In the genomic region with DNA sequence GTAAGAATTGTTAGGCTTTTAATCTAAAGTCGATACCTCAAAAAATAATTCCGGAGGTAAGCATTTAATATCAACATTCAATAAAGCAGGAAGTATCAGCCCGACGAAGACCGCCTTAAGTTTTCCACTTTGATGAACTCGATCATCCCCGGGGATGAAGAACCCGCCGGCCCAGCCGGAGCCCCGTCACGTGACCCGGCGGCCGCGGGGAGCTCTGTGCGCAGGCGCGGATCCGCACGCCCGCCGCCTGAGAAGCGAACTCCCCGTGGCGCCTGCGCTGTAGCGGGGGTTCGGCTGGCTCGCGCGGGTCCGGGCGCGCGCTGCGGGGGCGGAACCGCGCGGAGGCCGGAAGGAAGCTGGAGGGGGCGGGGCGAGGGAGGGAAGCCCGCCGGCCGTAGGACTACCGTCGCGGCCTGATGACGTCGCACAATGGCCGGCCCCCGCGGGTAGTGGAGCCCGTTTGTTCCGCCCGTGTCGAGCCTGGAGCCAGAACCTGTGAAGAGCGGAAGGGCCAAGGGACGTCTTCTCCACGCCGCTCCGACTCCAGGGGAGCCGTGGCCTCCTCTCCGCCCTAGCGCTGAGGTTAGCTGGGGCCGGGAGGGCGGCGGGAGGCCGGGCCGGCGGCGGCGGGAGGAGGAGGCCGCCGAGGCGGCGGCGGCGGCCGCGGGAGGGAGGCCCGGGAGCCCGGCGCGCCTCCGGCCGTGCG, we compare ENCODE assay signal across 8 cellular contexts. TPM values are rescaled to one million over a fixed set of nuclear protein-coding genes. Genes with fewer than 3 reads are reported as not detected.
DNase-seq lines count a peak whose midpoint lies in the region; ATAC-seq and TF ChIP-seq lines count a peak whose summit lies in the region.

A gene (plus strand): TSS at position 419 of the 706 bp plus-strand sequence. CDS start 6,721 bp downstream, outside the sequence.

- no peaks in the 10 kb centered on the region for H3K27me3 ChIP-seq in CD4-positive, alpha-beta T cell (ENCODE audit: control insufficient read depth, insufficient read depth, low read length)

- peak within 1 kb of the TSS; percentile 88 for H3K4me3 Mint-ChIP-seq in CD4-positive, alpha-beta T cell

- POLR2A ChIA-PET in CD4-positive, alpha-beta T cell (lab: Charles Lee): interaction anchor here (0.6 to 2.4 kb wide), 28 partner anchors 12 to 804 kb away, joined by 3 to 38 read pairs (median 4); a partner anchor contains a TSS

- H3K36me3 Mint-ChIP-seq in CD4-positive, alpha-beta T cell (ENCODE audit: low read depth): peaks cover 29% of the 10 kb centered on the region

- DNase-seq in CD4-positive, alpha-beta T cell: peak; percentile 93 to 99 (median 98)
- peak; percentile 96 for DNase-seq in HT-29 (ENCODE audit: low spot score)
- peak; percentile 90 for DNase-seq in NK-92 treated with Interleukin-12 subunit alpha and Interleukin-12 subunit beta, amount 100 ng/mL, for 24 hours (lab: John Stamatoyannopoulos, UW)
- peak; percentile 99 for DNase-seq in activated CD8-positive, alpha-beta memory T cell treated with anti-CD3 and anti-CD28 coated beads for 24 hours
- DNase-seq in effector CD8-positive, alpha-beta T cell (lab: John Stamatoyannopoulos, UW): peak; percentile 96
- DNase-seq in lung microvascular endothelial cell (ENCODE audit: low read depth in 2 of 2): peak; percentile 97 to 98
- DNase-seq in stimulated activated CD4-positive, alpha-beta T cell treated with anti-CD3 and anti-CD28 coated beads, TNF-alpha, amount 100 ng/mL, for 4 hours (ENCODE audit: low read depth in 3 of 3): peak; percentile 97

- intact Hi-C loops in CD4-positive, alpha-beta T cell (cut with DNase I, micrococcal nuclease): loop anchor here (1.0 to 10.0 kb wide), 8 partner anchors 93 to 805 kb away; a partner anchor contains a TSS

- H3K9me3 ChIP-seq in CD4-positive, alpha-beta T cell (ENCODE audit: control insufficient read depth, low read length): no peaks in the 10 kb centered on the region

- peak; percentile 93 for ATAC-seq in CD4-positive, alpha-beta T cell (ENCODE audit: poor library complexity)
- peak; percentile 38 for ATAC-seq in GM19468 (IDR thresholded peaks at IDR 0.05; ENCODE audit: extremely low read depth, unreplicated experiment)

- H3K27ac ChIP-seq in CD4-positive, alpha-beta T cell (ENCODE audit: low read depth, low read length): peak within 1 kb of the TSS; percentile 78

- no peaks in the 10 kb centered on the region for H3K9me3 Mint-ChIP-seq in CD4-positive, alpha-beta T cell

- H3K4me1 Mint-ChIP-seq in CD4-positive, alpha-beta T cell (ENCODE audit: low read depth): peaks cover 33% of the 10 kb centered on the region

- peak within 1 kb of the TSS; percentile 87 for H3K27ac Mint-ChIP-seq in CD4-positive, alpha-beta T cell

- CTCF ChIA-PET in CD4-positive, alpha-beta T cell (lab: Charles Lee): interaction anchor here (0.6 to 1.8 kb wide), 3 partner anchors 115 to 287 kb away, joined by 3 to 7 read pairs (median 5); a partner anchor contains a TSS

- H3K27me3 Mint-ChIP-seq in CD4-positive, alpha-beta T cell: no peaks in the 10 kb centered on the region

- TF ChIP-seq CTCF in CD4-positive, alpha-beta T cell (IDR thresholded peaks at IDR 0.05): no peak

RNA-seq across cellular contexts. Expression of the gene that starts here (rescaled TPM):
- 10 to 100 TPM; 92.6 to 93.7 TPM for total RNA-seq in CD4-positive, alpha-beta T cell
- 20.2 and 28.9 TPM in 2 replicates for total RNA-seq in HT-29 (2014; rRNA removed; shearing (Covaris generic))
- 6.1 and 8.7 TPM in 2 replicates for total RNA-seq in lung microvascular endothelial cell

Comparison
In these comparisons a context has a peak if more than half of its experiments do, and no peak if none do; other contexts are left out.
1. Peak in every context shown above with its lines: DNase-seq, ATAC-seq and H3K27ac ChIP-seq.